In genomic region chr2:233164967-233165366, GRCh38 we compare ENCODE assay signal across 18 cellular contexts.
"Had no signal": no experiment of that assay in that cellular context is flagged by ENCODE, and none has a peak within 500 bp of the region (broad histone marks: within the 10 kb centered on the region; RNA-seq: fewer than 3 reads in every experiment).

No MANE protein-coding gene starts in this region.

- H3K27ac Mint-ChIP-seq: activated B cell treated with CpG ODN at 0.5 μM for 24 hours; activated naive CD4-positive, alpha-beta T cell treated with anti-CD3 and anti-CD28 coated beads, Interleukin-2, amount 10 ng/mL, durations not matched to agents 7 days and 5 days; immature natural killer cell; type B pancreatic cell had no signal

- H3K4me3 ChIP-seq: adrenal gland, gastrocnemius medialis, heart left ventricle, prostate gland, suprapubic skin had no signal

- H3K27me3 ChIP-seq: adrenal gland, heart left ventricle, suprapubic skin had no signal

- H3K27ac ChIP-seq: adrenal gland, epithelial cell of prostate, gastrocnemius medialis, prostate gland, suprapubic skin had no signal

- H3K9me3 Mint-ChIP-seq: activated B cell treated with CpG ODN at 0.5 μM for 24 hours; activated naive CD4-positive, alpha-beta T cell treated with anti-CD3 and anti-CD28 coated beads, Interleukin-2, amount 10 ng/mL, durations not matched to agents 7 days and 5 days; immature natural killer cell; nephron progenitor cell; type B pancreatic cell had no signal

- H3K36me3 Mint-ChIP-seq: type B pancreatic cell had no signal

- DNase-seq: activated B cell treated with CpG ODN at 0.5 μM for 24 hours; activated CD4-positive, alpha-beta T cell treated with anti-CD3 and anti-CD28 coated beads, Interleukin-2, amount 50 U/mL, for 1 hour; activated naive CD4-positive, alpha-beta T cell treated with anti-CD3 and anti-CD28 coated beads, Interleukin-2, amount 10 ng/mL, durations not matched to agents 7 days and 5 days; adrenal gland; dermis blood vessel endothelial cell; gastrocnemius medialis; heart left ventricle; immature natural killer cell; nephron progenitor cell; right cardiac atrium; small intestine; stimulated activated CD4-positive, alpha-beta T cell treated with anti-CD3 and anti-CD28 coated beads, Interleukin-4, amount 100 ng/mL, for 4 hours; stimulated activated CD8-positive, alpha-beta memory T cell treated with anti-CD3 and anti-CD28 coated beads, Interleukin-4, amount 100 ng/mL, for 48 hours; stimulated activated naive CD8-positive, alpha-beta T cell treated with anti-CD3 and anti-CD28 coated beads, Interleukin-15, Interleukin-2, amounts not matched to agents 100 U/mL and 50 U/mL, for 24 hours had no signal

- H3K4me1 Mint-ChIP-seq: activated B cell treated with CpG ODN at 0.5 μM for 24 hours had no signal

- H3K4me1 ChIP-seq: adrenal gland, gastrocnemius medialis, prostate gland, suprapubic skin had no signal

- H3K9me3 ChIP-seq: adrenal gland, gastrocnemius medialis, heart left ventricle, prostate gland, suprapubic skin had no signal

- H3K4me3 Mint-ChIP-seq: activated B cell treated with CpG ODN at 0.5 μM for 24 hours; activated naive CD4-positive, alpha-beta T cell treated with anti-CD3 and anti-CD28 coated beads, Interleukin-2, amount 10 ng/mL, durations not matched to agents 7 days and 5 days; nephron progenitor cell; type B pancreatic cell had no signal

- H3K27me3 Mint-ChIP-seq: activated B cell treated with CpG ODN at 0.5 μM for 24 hours; activated naive CD4-positive, alpha-beta T cell treated with anti-CD3 and anti-CD28 coated beads, Interleukin-2, amount 10 ng/mL, durations not matched to agents 7 days and 5 days; type B pancreatic cell had no signal

- ATAC-seq: gastrocnemius medialis; stimulated activated naive CD8-positive, alpha-beta T cell treated with anti-CD3 and anti-CD28 coated beads, Interleukin-15, Interleukin-2, amounts not matched to agents 100 U/mL and 50 U/mL, for 24 hours had no signal

- H3K36me3 ChIP-seq: adrenal gland, gastrocnemius medialis, prostate gland had no signal
